Comparison of ENCODE assay signal across 9 cellular contexts in the genomic region with DNA sequence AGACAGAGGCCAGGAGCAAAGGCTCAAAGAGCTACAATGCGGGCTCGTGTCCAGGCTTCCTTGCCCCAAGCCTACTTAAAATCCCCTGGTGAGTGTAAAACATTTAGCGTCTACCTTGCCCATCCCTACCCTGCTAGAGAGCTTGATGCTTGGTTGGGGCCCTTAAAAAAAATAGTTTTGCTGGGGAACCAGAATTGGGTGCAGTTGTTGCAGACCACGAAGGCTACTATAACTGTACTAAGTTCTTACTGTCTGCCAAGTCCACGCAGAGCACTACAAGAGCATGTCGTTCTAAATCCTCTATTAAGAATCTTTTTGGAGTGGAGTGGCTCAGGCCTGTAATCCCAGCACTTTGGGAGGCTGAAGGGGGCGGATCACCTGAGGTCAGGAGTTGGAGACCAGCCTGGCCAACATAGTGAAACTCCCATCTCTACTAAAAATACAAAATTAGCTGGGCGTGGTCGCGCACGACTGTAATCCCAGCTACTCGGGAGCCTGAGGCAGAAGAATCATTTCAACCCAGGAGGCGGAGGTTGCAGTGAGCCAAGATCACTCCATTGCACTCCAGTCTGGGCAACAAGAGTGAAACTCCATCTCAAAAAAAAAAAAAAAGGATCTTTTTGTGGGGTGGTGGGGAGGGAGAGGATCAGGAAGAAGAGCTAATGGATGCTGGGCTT. TPM values are rescaled to one million over a fixed set of nuclear protein-coding genes. Genes with fewer than 3 reads are reported as not detected.
"Had no signal": no experiment of that assay in that cellular context is flagged by ENCODE, and none has a peak within 500 bp of the region (broad histone marks: within the 10 kb centered on the region; RNA-seq: fewer than 3 reads in every experiment).

No MANE protein-coding gene starts in this region.

RNA-seq across cellular contexts. Expression of a gene that starts 4.8 kb away (rescaled TPM):
- total RNA-seq: activated CD4-positive, alpha-beta memory T cell treated with anti-CD3 and anti-CD28 coated beads, Interleukin-2, amount 10 ng/mL, durations not matched to agents 7 days and 5 days; activated naive CD4-positive, alpha-beta T cell treated with anti-CD3 and anti-CD28 coated beads, Interleukin-2, amount 50 U/mL, for 72 hours; activated T-cell treated with anti-CD3 and anti-CD28 coated beads, Interleukin-2, amount 50 U/mL, for 72 hours; endothelial cell of umbilical vein; fibroblast of villous mesenchyme; kidney epithelial cell; subcutaneous adipose tissue; tibial nerve had no signal
- polyA plus RNA-seq: endothelial cell of umbilical vein had no signal

RNA-seq across cellular contexts. Expression of a gene that starts 16.2 kb away (rescaled TPM):
- total RNA-seq: activated CD4-positive, alpha-beta memory T cell treated with anti-CD3 and anti-CD28 coated beads, Interleukin-2, amount 10 ng/mL, durations not matched to agents 7 days and 5 days; activated naive CD4-positive, alpha-beta T cell treated with anti-CD3 and anti-CD28 coated beads, Interleukin-2, amount 50 U/mL, for 72 hours; activated T-cell treated with anti-CD3 and anti-CD28 coated beads, Interleukin-2, amount 50 U/mL, for 72 hours; fibroblast of villous mesenchyme; myocyte; subcutaneous adipose tissue; tibial nerve had no signal
